Comparison of ENCODE assay signal across 10 cellular contexts in the genomic region with DNA sequence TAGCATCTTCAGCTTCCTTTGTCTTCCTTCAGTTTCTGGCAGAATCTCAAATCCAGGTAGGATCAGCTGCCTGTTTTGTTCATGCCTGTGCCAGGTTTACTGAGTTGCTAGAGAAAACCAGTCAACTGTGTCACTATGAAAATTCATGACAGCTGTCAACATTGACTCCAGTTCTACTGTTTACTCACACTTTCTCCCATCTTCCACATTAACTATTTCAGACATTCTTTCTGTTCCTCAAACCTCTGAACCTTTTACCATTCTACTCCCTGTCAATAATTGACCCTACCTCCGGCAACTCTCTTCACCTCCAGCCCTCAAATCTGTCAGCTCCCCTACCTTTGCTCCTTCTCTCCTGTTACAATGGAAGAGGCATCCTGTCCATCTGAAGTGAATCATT. TPM values are rescaled to one million over a fixed set of nuclear protein-coding genes. Genes with fewer than 3 reads are reported as not detected.
DNase-seq lines count a peak whose midpoint lies in the region; ATAC-seq and TF ChIP-seq lines count a peak whose summit lies in the region.
"Had no signal": no experiment of that assay in that cellular context is flagged by ENCODE, and none has a peak within 500 bp of the region (broad histone marks: within the 10 kb centered on the region; RNA-seq: fewer than 3 reads in every experiment).

No MANE protein-coding gene starts in this region.

- TF ChIP-seq CTCF in neutrophil (IDR thresholded peaks at IDR 0.05): no peak
- no peak for TF ChIP-seq CTCF in dorsolateral prefrontal cortex (IDR thresholded peaks at IDR 0.05 in 54 of 56, conservative IDR thresholded peaks at IDR 0.05 in 2 of 56; ENCODE audit: low read depth in 1 of 56, partially characterized antibody in 56 of 56)

- H3K27me3 ChIP-seq in neutrophil (no peaks in the 10 kb centered on the region), right cardiac atrium (ENCODE audit: control insufficient read depth, insufficient read depth) (no peaks in the 10 kb centered on the region), dorsolateral prefrontal cortex (no peaks in the 10 kb centered on the region)
- H3K27me3 ChIP-seq: adrenal gland, left lung had no signal

- 93% methylated on average over 1 of the region's 1 CpG for WGBS in right cardiac atrium

- H3K9me3 ChIP-seq in neutrophil (no peaks in the 10 kb centered on the region), right cardiac atrium (ENCODE audit: control insufficient read depth, low read length) (no peaks in the 10 kb centered on the region)
- H3K9me3 ChIP-seq: adrenal gland, left lung had no signal

- peak overlapping the region; percentile 28 for H3K27ac ChIP-seq in neutrophil
- no peak overlapping the region for H3K27ac ChIP-seq in right cardiac atrium (ENCODE audit: low read length)
- no peak overlapping the region for H3K27ac ChIP-seq in dorsolateral prefrontal cortex
- H3K27ac ChIP-seq: adrenal gland, left lung, skin epidermis had no signal

- intact Hi-C loops in right cardiac atrium (cut with DNase I): no loop called here
- intact Hi-C loops in cardiac septum (cut with DNase I): no loop called here
- intact Hi-C loops in dorsolateral prefrontal cortex (cut with DNase I): no loop called here

- H3K4me3 ChIP-seq in neutrophil (ENCODE audit: low read depth in 1 of 2, low read length in 1 of 2) (no peak overlapping the region), right cardiac atrium (ENCODE audit: low read length) (no peak overlapping the region), dorsolateral prefrontal cortex (no peak overlapping the region)
- H3K4me3 ChIP-seq: adrenal gland, left lung, skin epidermis had no signal

- ATAC-seq in GM19023 (IDR thresholded peaks at IDR 0.05; ENCODE audit: unreplicated experiment) (peak; percentile 79), HG02610 (IDR thresholded peaks at IDR 0.05; ENCODE audit: unreplicated experiment) (peak; percentile 74), HG03520 (IDR thresholded peaks at IDR 0.05; ENCODE audit: unreplicated experiment) (peak; percentile 63), right cardiac atrium (no peak)
- ATAC-seq: left lung had no signal

- no peaks in the 10 kb centered on the region for H3K36me3 ChIP-seq in neutrophil
- H3K36me3 ChIP-seq: adrenal gland, left lung had no signal

- DNase-seq in right cardiac atrium: no peak
- no peak for DNase-seq in cardiac septum (ENCODE audit: low spot score)
- DNase-seq in dorsolateral prefrontal cortex: no peak
- DNase-seq: adrenal gland, left lung had no signal

- H3K4me1 ChIP-seq in neutrophil (ENCODE audit: control insufficient read depth in 1 of 2, insufficient read depth in 1 of 2, low read depth in 1 of 2, low read length in 1 of 2): peaks cover 44 to 83% of the 10 kb centered on the region in 2 experiments
- H3K4me1 ChIP-seq in right cardiac atrium (ENCODE audit: control insufficient read depth, insufficient read depth, low read length): peaks cover 4% of the 10 kb centered on the region
- H3K4me1 ChIP-seq: adrenal gland had no signal

RNA-seq across cellular contexts. Expression of a gene that starts 8.5 kb away (rescaled TPM):
- total RNA-seq in right cardiac atrium (10 to 100 TPM; 22.5 to 29.9 (median 24.5) TPM), cardiac septum (18.1 TPM), dorsolateral prefrontal cortex (10 to 100 TPM; 20.6 to 69.1 (median 33.4) TPM)
- 16.6 TPM for polyA plus RNA-seq in right cardiac atrium

RNA-seq across cellular contexts. Expression of a gene that starts 32.5 kb away (rescaled TPM):
- total RNA-seq in right cardiac atrium: 10 to 100 TPM in 3 of 4 donors, 1 to 10 TPM in 1; 6.8 to 13.2 (median 11.4) TPM
- 9.8 TPM for polyA plus RNA-seq in right cardiac atrium
- total RNA-seq in cardiac septum: 2.9 TPM
- total RNA-seq in dorsolateral prefrontal cortex: 10 to 100 TPM; 13.8 to 56.1 (median 36.0) TPM

Comparison
In these comparisons a context has a peak if more than half of its experiments do, and no peak if none do; other contexts are left out.
1. ATAC-seq: peak in GM19023 (single experiment), HG02610 (single experiment) and HG03520 (single experiment); none in right cardiac atrium (0 of 2).